ENCODE assay signal across 14 cellular contexts in the genomic region with DNA sequence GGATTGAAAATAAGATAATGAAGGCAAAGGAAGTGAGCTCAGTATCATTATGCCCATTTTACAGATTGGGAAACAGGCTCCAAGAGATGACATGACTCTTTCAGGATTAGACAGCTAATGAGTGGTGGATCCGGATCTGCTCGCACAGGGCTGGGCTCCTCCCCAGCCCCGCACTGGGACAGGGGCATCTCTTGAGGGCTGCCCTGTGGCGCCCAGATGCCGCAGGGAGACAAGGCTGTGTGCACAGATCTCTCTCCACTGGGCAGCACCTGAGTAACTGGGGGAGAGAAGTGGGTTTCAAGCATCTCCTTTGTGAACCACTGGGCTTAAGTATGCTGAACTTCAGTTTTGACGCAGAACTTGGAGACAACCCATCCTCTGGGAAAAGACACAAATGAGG. TPM values are rescaled to one million over a fixed set of nuclear protein-coding genes. Genes with fewer than 3 reads are reported as not detected.
"Had no signal": no experiment of that assay in that cellular context is flagged by ENCODE, and none has a peak within 500 bp of the region (broad histone marks: within the 10 kb centered on the region; RNA-seq: fewer than 3 reads in every experiment).

No MANE protein-coding gene starts in this region.

- H3K4me3 ChIP-seq: pancreas, skin epidermis, tibial nerve had no signal

- H3K27ac ChIP-seq: foreskin keratinocyte, pancreas had no signal

- H3K27ac Mint-ChIP-seq: immature natural killer cell; memory B cell; T-helper 1 cell treated with Interleukin-12 subunit alpha and Interleukin-12 subunit beta and Interleukin-4 antibody, amounts not matched to agents 30 μg/mL and 1 μg/mL, for 36 hours had no signal

- H3K4me1 ChIP-seq: foreskin keratinocyte, pancreas had no signal

- H3K27me3 ChIP-seq: foreskin keratinocyte, pancreas, tibial nerve had no signal

- H3K36me3 Mint-ChIP-seq: brain, immature natural killer cell, memory B cell had no signal

- H3K4me3 Mint-ChIP-seq: brain; immature natural killer cell; memory B cell; T-helper 1 cell treated with Interleukin-12 subunit alpha and Interleukin-12 subunit beta and Interleukin-4 antibody, amounts not matched to agents 30 μg/mL and 1 μg/mL, for 36 hours had no signal

- H3K9me3 ChIP-seq: pancreas had no signal

- DNase-seq: activated CD4-positive, alpha-beta T cell treated with anti-CD3 and anti-CD28 coated beads, Interleukin-2, amount 50 U/mL, for 1 hour; activated CD4-positive, CD25-positive, alpha-beta regulatory T cell; activated naive CD4-positive, alpha-beta T cell treated with anti-CD3 and anti-CD28 coated beads, Interleukin-2, amount 50 U/mL, for 16 hours; amniotic stem cell; foreskin keratinocyte; immature natural killer cell; retina had no signal

- ATAC-seq: esophagus mucosa, foreskin keratinocyte had no signal

- H3K4me1 Mint-ChIP-seq: immature natural killer cell had no signal

- H3K36me3 ChIP-seq: pancreas, tibial nerve had no signal

RNA-seq across cellular contexts. Expression of gene ADAMTS2, which starts 43.9 kb away (rescaled TPM):
- total RNA-seq: foreskin keratinocyte had no signal
- polyA plus RNA-seq: foreskin keratinocyte had no signal
